In the genomic region with DNA sequence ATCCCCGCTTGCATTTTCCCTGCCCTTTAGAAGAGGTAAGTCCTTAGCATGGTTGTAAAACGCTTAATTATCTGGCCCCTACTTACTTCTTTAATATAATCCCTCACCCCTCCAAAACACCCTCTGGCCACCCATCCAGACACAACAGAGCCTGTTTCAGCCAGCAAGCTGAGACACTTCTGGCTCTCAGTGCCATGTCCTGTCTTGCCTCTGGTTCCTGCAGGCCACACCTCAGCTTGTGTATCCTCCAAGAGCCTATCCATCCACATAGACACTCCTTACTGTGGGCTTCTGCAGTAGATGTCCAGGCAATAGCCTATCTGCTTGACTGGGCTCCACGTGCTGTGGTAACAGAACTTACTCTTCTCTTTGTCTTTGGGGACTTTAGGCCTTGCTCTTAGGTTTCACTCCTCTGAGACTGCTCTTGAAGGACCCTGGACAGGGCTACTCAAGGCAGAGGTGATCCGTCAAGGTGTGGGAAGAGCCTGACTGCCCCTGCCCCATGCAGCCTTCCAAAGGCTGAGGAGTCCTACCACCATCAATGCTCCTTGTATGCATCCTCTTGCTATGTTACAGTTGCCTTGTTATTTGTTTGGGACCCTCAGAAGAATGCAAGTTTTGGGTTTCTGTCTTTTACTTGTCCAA, we compare ENCODE assay signal across 1 cellular context.
TF ChIP-seq lines count a peak whose summit lies in the region.

No MANE protein-coding gene starts in this region.

TF ChIP-seq in Ishikawa, 13 proteins besides CTCF, POLR2A, EP300 and RAD21 (continued from another document):
- TF ChIP-seq, protein P1, sequence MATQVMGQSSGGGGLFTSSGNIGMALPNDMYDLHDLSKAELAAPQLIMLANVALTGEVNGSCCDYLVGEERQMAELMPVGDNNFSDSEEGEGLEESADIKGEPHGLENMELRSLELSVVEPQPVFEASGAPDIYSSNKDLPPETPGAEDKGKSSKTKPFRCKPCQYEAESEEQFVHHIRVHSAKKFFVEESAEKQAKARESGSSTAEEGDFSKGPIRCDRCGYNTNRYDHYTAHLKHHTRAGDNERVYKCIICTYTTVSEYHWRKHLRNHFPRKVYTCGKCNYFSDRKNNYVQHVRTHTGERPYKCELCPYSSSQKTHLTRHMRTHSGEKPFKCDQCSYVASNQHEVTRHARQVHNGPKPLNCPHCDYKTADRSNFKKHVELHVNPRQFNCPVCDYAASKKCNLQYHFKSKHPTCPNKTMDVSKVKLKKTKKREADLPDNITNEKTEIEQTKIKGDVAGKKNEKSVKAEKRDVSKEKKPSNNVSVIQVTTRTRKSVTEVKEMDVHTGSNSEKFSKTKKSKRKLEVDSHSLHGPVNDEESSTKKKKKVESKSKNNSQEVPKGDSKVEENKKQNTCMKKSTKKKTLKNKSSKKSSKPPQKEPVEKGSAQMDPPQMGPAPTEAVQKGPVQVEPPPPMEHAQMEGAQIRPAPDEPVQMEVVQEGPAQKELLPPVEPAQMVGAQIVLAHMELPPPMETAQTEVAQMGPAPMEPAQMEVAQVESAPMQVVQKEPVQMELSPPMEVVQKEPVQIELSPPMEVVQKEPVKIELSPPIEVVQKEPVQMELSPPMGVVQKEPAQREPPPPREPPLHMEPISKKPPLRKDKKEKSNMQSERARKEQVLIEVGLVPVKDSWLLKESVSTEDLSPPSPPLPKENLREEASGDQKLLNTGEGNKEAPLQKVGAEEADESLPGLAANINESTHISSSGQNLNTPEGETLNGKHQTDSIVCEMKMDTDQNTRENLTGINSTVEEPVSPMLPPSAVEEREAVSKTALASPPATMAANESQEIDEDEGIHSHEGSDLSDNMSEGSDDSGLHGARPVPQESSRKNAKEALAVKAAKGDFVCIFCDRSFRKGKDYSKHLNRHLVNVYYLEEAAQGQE (IDR thresholded peaks at IDR 0.05; ENCODE audit: low read depth), result peak; percentile 57; the same call in 1 of the 2 replicates
